In genomic region chr6:137975058-137975940, GRCh38 we compare ENCODE assay signal across 8 cellular contexts.
DNase-seq lines count a peak whose midpoint lies in the region; ATAC-seq and TF ChIP-seq lines count a peak whose summit lies in the region.

No MANE protein-coding gene starts in this region.

- H3K27ac ChIP-seq in psoas muscle = no peak overlapping the region
- H3K27ac ChIP-seq in ovary = no peak overlapping the region
- H3K27ac ChIP-seq in sigmoid colon = no peak overlapping the region

- H3K27me3 ChIP-seq in psoas muscle (ENCODE audit: insufficient read depth in 3 of 3, low read length in 2 of 3) (peaks cover 0 to 3% (median 0%) of the 10 kb centered on the region in 3 donors), ovary (no peaks in the 10 kb centered on the region), sigmoid colon (no peaks in the 10 kb centered on the region)

- DNase-seq in AG10803 (ENCODE audit: low read depth) = peak; percentile 18
- DNase-seq in GM13977 (ENCODE audit: low spot score) = peak; percentile 31
- DNase-seq in NB4 (ENCODE audit: low read depth) = peak; percentile 80
- peak; percentile 1 for DNase-seq in cerebellar cortex (ENCODE audit: low spot score)
- no peak for DNase-seq in psoas muscle
- DNase-seq in ovary = no peak
- DNase-seq in effector CD8-positive, alpha-beta T cell (lab: John Stamatoyannopoulos, UW) = no peak
- DNase-seq in sigmoid colon = no peak

- intact Hi-C loops in psoas muscle (cut with DNase I) (no loop called here), ovary (cut with DNase I) (no loop called here), sigmoid colon (cut with DNase I) (loop anchor here (10.0 kb wide), 1 partner anchor 270 kb away; no protein-coding TSS in a partner anchor)

- in situ Hi-C loops in GM13977 (cut with MboI; ENCODE audit: low pct_unique_long_range_greater_than_20kb, low sequenced_read_pairs, unreplicated experiment) = no loop called here

- H3K9me3 ChIP-seq in psoas muscle (no peaks in the 10 kb centered on the region), ovary (no peaks in the 10 kb centered on the region), sigmoid colon (no peaks in the 10 kb centered on the region)

- no peak for ATAC-seq in psoas muscle

- TF ChIP-seq CTCF in AG10803 (conservative IDR thresholded peaks at IDR 0.05; ENCODE audit: low read length) (peak; percentile 43), GM13977 (IDR thresholded peaks at IDR 0.05; ENCODE audit: extremely low read depth, insufficient read depth, missing control alignments) (peak; percentile 42), NB4 (IDR thresholded peaks at IDR 0.05; ENCODE audit: low read depth, low read length) (no peak), psoas muscle (IDR thresholded peaks at IDR 0.05) (peak; percentile 32), ovary (IDR thresholded peaks at IDR 0.05) (no peak), sigmoid colon (IDR thresholded peaks at IDR 0.05) (peak in 1 of 4 experiments; percentile 23)

- WGBS in psoas muscle, 3 donors = 62 to 68% (median 64%) methylated on average over 10 of the region's 10 CpGs
- WGBS in ovary, 3 donors = 54 to 59% (median 58%) methylated on average over 10 of the region's 10 CpGs
- WGBS in sigmoid colon, 2 donors = 54 to 63% methylated on average over 10 of the region's 10 CpGs

- H3K36me3 ChIP-seq in psoas muscle (ENCODE audit: insufficient read depth in 1 of 2, low read depth in 1 of 2) = no peaks in the 10 kb centered on the region
- H3K36me3 ChIP-seq in ovary = no peaks in the 10 kb centered on the region
- no peaks in the 10 kb centered on the region for H3K36me3 ChIP-seq in sigmoid colon

- no peak for TF ChIP-seq EP300 in ovary (IDR thresholded peaks at IDR 0.05)
- TF ChIP-seq EP300 in sigmoid colon (IDR thresholded peaks at IDR 0.05) = no peak

- H3K4me1 ChIP-seq in psoas muscle (no peaks in the 10 kb centered on the region), ovary (ENCODE audit: insufficient read depth) (no peaks in the 10 kb centered on the region), sigmoid colon (no peaks in the 10 kb centered on the region)

- no peak overlapping the region for H3K4me3 ChIP-seq in AG10803 (ENCODE audit: low read length)
- no peak overlapping the region for H3K4me3 ChIP-seq in NB4 (ENCODE audit: low read depth, low read length)
- no peak overlapping the region for H3K4me3 ChIP-seq in psoas muscle
- H3K4me3 ChIP-seq in ovary = no peak overlapping the region
- H3K4me3 ChIP-seq in sigmoid colon = no peak overlapping the region

- no peak for TF ChIP-seq POLR2A in NB4 (IDR thresholded peaks at IDR 0.05; ENCODE audit: extremely low read depth, insufficient read length)
- no peak for TF ChIP-seq POLR2A in ovary (IDR thresholded peaks at IDR 0.05)
- no peak for TF ChIP-seq POLR2A in sigmoid colon (IDR thresholded peaks at IDR 0.05)

Comparison
In these comparisons a context has a peak if more than half of its experiments do, and no peak if none do; other contexts are left out.
1. DNase-seq: peak in AG10803 (single experiment), GM13977 (single experiment), NB4 (single experiment) and cerebellar cortex (single experiment); none in psoas muscle (0 of 2), ovary (0 of 5), effector CD8-positive, alpha-beta T cell (single experiment) and sigmoid colon (single experiment).
2. CTCF ChIP-seq: peak in AG10803 (single experiment), GM13977 (single experiment) and psoas muscle (single experiment); none in NB4 (single experiment) and ovary (0 of 3).